In the genomic region with DNA sequence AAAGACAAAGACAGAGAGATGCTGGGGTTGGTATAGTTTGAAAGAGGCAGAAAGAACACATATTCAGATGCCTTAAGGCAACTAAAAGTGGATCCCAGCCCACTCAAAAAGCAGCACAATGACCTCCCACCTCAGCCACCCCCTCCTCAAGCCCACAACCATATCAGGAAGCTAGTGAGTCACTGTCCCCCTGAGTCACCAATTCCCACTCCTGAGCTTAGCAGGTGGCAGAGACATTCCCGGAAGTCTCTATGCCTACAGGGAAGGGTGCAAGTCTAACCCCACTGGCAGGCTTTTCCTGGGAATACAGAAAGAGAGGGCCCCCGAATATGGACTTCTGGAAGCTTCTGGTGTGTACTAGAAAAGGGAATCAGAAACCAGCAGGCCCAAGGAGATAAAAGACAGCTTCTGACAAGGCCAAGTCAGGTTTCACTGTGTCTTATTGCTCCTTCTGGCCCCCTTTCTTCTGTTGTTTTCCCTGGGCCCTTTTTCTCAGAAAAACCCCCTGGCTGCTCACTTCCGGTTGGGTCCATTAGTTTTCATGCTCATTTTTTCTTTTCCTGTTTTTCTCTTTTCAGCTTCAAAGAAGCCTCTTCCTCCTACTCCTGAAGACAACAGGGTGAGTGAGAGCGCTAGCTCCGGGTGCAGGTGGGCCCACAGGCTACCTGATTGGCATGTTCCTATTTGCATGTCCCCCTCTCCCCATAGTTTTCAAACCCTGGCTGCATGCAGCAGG, we compare ENCODE assay signal across 11 cellular contexts. TPM values are rescaled to one million over a fixed set of nuclear protein-coding genes. Genes with fewer than 3 reads are reported as not detected.
DNase-seq lines count a peak whose midpoint lies in the region; TF ChIP-seq lines count a peak whose summit lies in the region.
"Had no signal": no experiment of that assay in that cellular context is flagged by ENCODE, and none has a peak within 500 bp of the region (broad histone marks: within the 10 kb centered on the region; RNA-seq: fewer than 3 reads in every experiment).

No MANE protein-coding gene starts in this region.

- no peaks in the 10 kb centered on the region for H3K36me3 ChIP-seq in HEK293 (ENCODE audit: control insufficient read depth in 2 of 2, insufficient read depth in 1 of 2, low read length in 2 of 2)
- no peaks in the 10 kb centered on the region for H3K36me3 ChIP-seq in testis (ENCODE audit: low read depth, missing control alignments)
- H3K36me3 ChIP-seq in hepatocyte (replicated peaks; ENCODE audit: insufficient read depth, low read depth): no peaks in the 10 kb centered on the region
- H3K36me3 ChIP-seq: upper lobe of right lung had no signal

- CTCF ChIA-PET in HEK293 (lab: Yijun Ruan, JAX): interaction anchor here (0.7 to 1.1 kb wide), 2 partner anchors 35 to 216 kb away, joined by 3 to 4 read pairs; no protein-coding TSS in a partner anchor

- 56 to 92% methylated on average over 4 to 5 of the region's 5 CpGs for WGBS in testis, 2 donors
- WGBS in hepatocyte (ENCODE audit: low lambda C conversion rate, missing lambda C conversion rate): 80% methylated on average over 5 of the region's 5 CpGs

- intact Hi-C loops in testis (cut with DNase I; ENCODE audit: low total_unique reads): no loop called here

- H2AFZ ChIP-seq in hepatocyte: no peak overlapping the region

- no peaks in the 10 kb centered on the region for H3K4me1 ChIP-seq in HEK293 (ENCODE audit: control insufficient read depth, insufficient read depth, low read length)
- no peaks in the 10 kb centered on the region for H3K4me1 ChIP-seq in testis
- H3K4me1 ChIP-seq in hepatocyte (ENCODE audit: insufficient read depth): no peaks in the 10 kb centered on the region
- H3K4me1 ChIP-seq: upper lobe of right lung had no signal

- no peak overlapping the region for H3K27ac ChIP-seq in HEK293 (ENCODE audit: extremely low read depth, low read depth, low read length)
- no peak overlapping the region for H3K27ac ChIP-seq in caudate nucleus (ENCODE audit: low read depth, low read length)
- no peak overlapping the region for H3K27ac ChIP-seq in testis
- H3K27ac ChIP-seq in hepatocyte: no peak overlapping the region
- H3K27ac ChIP-seq: upper lobe of right lung had no signal

- TF ChIP-seq CTCF in HEK293 (tag by site-specific recombination; IDR thresholded peaks at IDR 0.05) (no peak), testis (IDR thresholded peaks at IDR 0.05) (no peak), hepatocyte (IDR thresholded peaks at IDR 0.05; ENCODE audit: poor library complexity) (no peak)

- POLR2A ChIA-PET in HEK293 (lab: Yijun Ruan, JAX): no interaction called here

- no peaks in the 10 kb centered on the region for H3K9me2 ChIP-seq in hepatocyte (replicated peaks; ENCODE audit: insufficient read depth)
- H3K9me2 ChIP-seq: SK-N-SH had no signal

- peak; percentile 80 to 84 for DNase-seq in activated CD4-positive, alpha-beta T cell treated with anti-CD3 and anti-CD28 coated beads, Interleukin-2, amount 50 U/mL, for 4 hours
- DNase-seq in caudate nucleus (lab: John Stamatoyannopoulos, UW): peak in 33 of 61 donors; percentile 1 to 83 (median 16)
- DNase-seq in stimulated activated CD8-positive, alpha-beta memory T cell treated with anti-CD3 and anti-CD28 coated beads, Interleukin-12 subunit alpha, Interleukin-12 subunit beta, amount 100 ng/mL, for 4 hours (ENCODE audit: low read depth): peak; percentile 61
- no peak for DNase-seq in NCI-H1436 treated with DMSO at 0.1 percent for 48 hours (lab: John Stamatoyannopoulos, UW)
- no peak for DNase-seq in testis
- DNase-seq in hepatocyte (ENCODE audit: low spot score): no peak
- DNase-seq in NCI-H2196 (lab: John Stamatoyannopoulos, UW; ENCODE audit: unreplicated experiment): no peak
- DNase-seq: NCI-H510A, SK-N-SH, upper lobe of right lung had no signal

- H3K79me2 ChIP-seq in hepatocyte: no peaks in the 10 kb centered on the region

- H3K9me3 ChIP-seq in HEK293 (ENCODE audit: control insufficient read depth, insufficient read depth, low read depth, low read length) (no peaks in the 10 kb centered on the region), testis (no peaks in the 10 kb centered on the region), hepatocyte (ENCODE audit: low read depth) (no peaks in the 10 kb centered on the region)
- H3K9me3 ChIP-seq: SK-N-SH, upper lobe of right lung had no signal

- no peak for TF ChIP-seq POLR2A in testis (IDR thresholded peaks at IDR 0.05)

- no peaks in the 10 kb centered on the region for H4K20me1 ChIP-seq in hepatocyte (ENCODE audit: insufficient read depth, poor library complexity, severe bottlenecking)

- H3K4me3 ChIP-seq in HEK293 (ENCODE audit: low read depth, low read length) (no peak overlapping the region), testis (no peak overlapping the region), hepatocyte (no peak overlapping the region)
- H3K4me3 ChIP-seq: upper lobe of right lung had no signal

- H3K27me3 ChIP-seq in testis (no peaks in the 10 kb centered on the region), hepatocyte (no peaks in the 10 kb centered on the region)
- H3K27me3 ChIP-seq: upper lobe of right lung had no signal

- H3K4me2 ChIP-seq in hepatocyte: no peak overlapping the region
- H3K4me2 ChIP-seq: SK-N-SH had no signal

TF ChIP-seq in HEK293, 187 proteins besides CTCF, POLR2A, EP300 and RAD21:
- TF ChIP-seq ZNF248 (tag by site-specific recombination; IDR thresholded peaks at IDR 0.05): no peak
- TF ChIP-seq ZNF561 (tag by site-specific recombination; IDR thresholded peaks at IDR 0.05; ENCODE audit: borderline replicate concordance): no peak
- no peak for TF ChIP-seq RBAK (tag by site-specific recombination; IDR thresholded peaks at IDR 0.05)
- TF ChIP-seq, protein P1, sequence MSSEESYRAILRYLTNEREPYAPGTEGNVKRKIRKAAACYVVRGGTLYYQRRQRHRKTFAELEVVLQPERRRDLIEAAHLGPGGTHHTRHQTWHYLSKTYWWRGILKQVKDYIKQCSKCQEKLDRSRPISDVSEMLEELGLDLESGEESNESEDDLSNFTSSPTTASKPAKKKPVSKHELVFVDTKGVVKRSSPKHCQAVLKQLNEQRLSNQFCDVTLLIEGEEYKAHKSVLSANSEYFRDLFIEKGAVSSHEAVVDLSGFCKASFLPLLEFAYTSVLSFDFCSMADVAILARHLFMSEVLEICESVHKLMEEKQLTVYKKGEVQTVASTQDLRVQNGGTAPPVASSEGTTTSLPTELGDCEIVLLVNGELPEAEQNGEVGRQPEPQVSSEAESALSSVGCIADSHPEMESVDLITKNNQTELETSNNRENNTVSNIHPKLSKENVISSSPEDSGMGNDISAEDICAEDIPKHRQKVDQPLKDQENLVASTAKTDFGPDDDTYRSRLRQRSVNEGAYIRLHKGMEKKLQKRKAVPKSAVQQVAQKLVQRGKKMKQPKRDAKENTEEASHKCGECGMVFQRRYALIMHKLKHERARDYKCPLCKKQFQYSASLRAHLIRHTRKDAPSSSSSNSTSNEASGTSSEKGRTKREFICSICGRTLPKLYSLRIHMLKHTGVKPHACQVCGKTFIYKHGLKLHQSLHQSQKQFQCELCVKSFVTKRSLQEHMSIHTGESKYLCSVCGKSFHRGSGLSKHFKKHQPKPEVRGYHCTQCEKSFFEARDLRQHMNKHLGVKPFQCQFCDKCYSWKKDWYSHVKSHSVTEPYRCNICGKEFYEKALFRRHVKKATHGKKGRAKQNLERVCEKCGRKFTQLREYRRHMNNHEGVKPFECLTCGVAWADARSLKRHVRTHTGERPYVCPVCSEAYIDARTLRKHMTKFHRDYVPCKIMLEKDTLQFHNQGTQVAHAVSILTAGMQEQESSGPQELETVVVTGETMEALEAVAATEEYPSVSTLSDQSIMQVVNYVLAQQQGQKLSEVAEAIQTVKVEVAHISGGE (tag by site-specific recombination; conservative IDR thresholded peaks at IDR 0.05; ENCODE audit: low read depth): no peak
- TF ChIP-seq EGR2 (tag by site-specific recombination; IDR thresholded peaks at IDR 0.05; ENCODE audit: low read depth): peak; percentile 93
- TF ChIP-seq ZNF391 (tag by site-specific recombination; IDR thresholded peaks at IDR 0.05; ENCODE audit: borderline replicate concordance, low read depth): no peak
- TF ChIP-seq ZNF16 (tag by site-specific recombination; IDR thresholded peaks at IDR 0.05; ENCODE audit: low read depth): no peak
- TF ChIP-seq ZBTB17 (tag by site-specific recombination; IDR thresholded peaks at IDR 0.05): no peak
- TF ChIP-seq OVOL3 (tag by site-specific recombination; IDR thresholded peaks at IDR 0.05): no peak
- TF ChIP-seq ZNF571 (tag by site-specific recombination; IDR thresholded peaks at IDR 0.05): no peak
- peak; percentile 88 for TF ChIP-seq ZFHX2 (tag by site-specific recombination; conservative IDR thresholded peaks at IDR 0.05)

RNA-seq across cellular contexts. Expression of a gene that starts 36.8 kb away (rescaled TPM):
- total RNA-seq in testis (1 to 10 TPM in 1 of 2 donors, under 1 TPM in 1; 0.93 to 1.3 TPM), hepatocyte (0.20 TPM in 2 replicates)
- polyA plus RNA-seq in testis (ENCODE audit: insufficient read depth, low read depth, low replicate concordance) (3.8 TPM), hepatocyte (0.18 TPM in 1 of 2 replicates, not detected in the other)
- polyA plus RNA-seq: SK-N-SH had no signal

RNA-seq across cellular contexts. Expression of a gene that starts 48.5 kb away (rescaled TPM):
- total RNA-seq in testis (10 to 100 TPM; 32.1 to 41.4 TPM), hepatocyte (24.8 and 44.9 TPM in 2 replicates)
- polyA plus RNA-seq in testis (ENCODE audit: insufficient read depth, low read depth, low replicate concordance) (21.7 TPM), hepatocyte (24.2 and 30.2 TPM in 2 replicates)

RNA-seq across cellular contexts. Expression of a gene that starts 51.4 kb away (rescaled TPM):
- total RNA-seq in testis (10 to 100 TPM; 11.5 to 27.8 TPM), hepatocyte (not detected in 2 replicates)
- polyA plus RNA-seq in testis (ENCODE audit: insufficient read depth, low read depth, low replicate concordance) (45.6 TPM), hepatocyte (not detected in 2 replicates)
- total RNA-seq: upper lobe of right lung had no signal
- polyA plus RNA-seq: SK-N-SH had no signal

Comparison
In these comparisons a context has a peak if more than half of its experiments do, and no peak if none do; other contexts are left out.
1. DNase-seq: peak in activated CD4-positive, alpha-beta T cell treated with anti-CD3 and anti-CD28 coated beads, Interleukin-2, amount 50 U/mL, for 4 hours (2 of 2), caudate nucleus (33 of 61) and stimulated activated CD8-positive, alpha-beta memory T cell treated with anti-CD3 and anti-CD28 coated beads, Interleukin-12 subunit alpha, Interleukin-12 subunit beta, amount 100 ng/mL, for 4 hours (single experiment); none in NCI-H1436 treated with DMSO at 0.1 percent for 48 hours (single experiment), testis (single experiment), hepatocyte (single experiment) and NCI-H2196 (single experiment).
2. RNA of a gene that starts 51.4 kb away (total RNA-seq): 11.5 to 27.8 TPM in testis; not detected in hepatocyte; every median in the first group is over 10 times any median in the second.